ENCODE assay signal across 10 cellular contexts in the genomic region with DNA sequence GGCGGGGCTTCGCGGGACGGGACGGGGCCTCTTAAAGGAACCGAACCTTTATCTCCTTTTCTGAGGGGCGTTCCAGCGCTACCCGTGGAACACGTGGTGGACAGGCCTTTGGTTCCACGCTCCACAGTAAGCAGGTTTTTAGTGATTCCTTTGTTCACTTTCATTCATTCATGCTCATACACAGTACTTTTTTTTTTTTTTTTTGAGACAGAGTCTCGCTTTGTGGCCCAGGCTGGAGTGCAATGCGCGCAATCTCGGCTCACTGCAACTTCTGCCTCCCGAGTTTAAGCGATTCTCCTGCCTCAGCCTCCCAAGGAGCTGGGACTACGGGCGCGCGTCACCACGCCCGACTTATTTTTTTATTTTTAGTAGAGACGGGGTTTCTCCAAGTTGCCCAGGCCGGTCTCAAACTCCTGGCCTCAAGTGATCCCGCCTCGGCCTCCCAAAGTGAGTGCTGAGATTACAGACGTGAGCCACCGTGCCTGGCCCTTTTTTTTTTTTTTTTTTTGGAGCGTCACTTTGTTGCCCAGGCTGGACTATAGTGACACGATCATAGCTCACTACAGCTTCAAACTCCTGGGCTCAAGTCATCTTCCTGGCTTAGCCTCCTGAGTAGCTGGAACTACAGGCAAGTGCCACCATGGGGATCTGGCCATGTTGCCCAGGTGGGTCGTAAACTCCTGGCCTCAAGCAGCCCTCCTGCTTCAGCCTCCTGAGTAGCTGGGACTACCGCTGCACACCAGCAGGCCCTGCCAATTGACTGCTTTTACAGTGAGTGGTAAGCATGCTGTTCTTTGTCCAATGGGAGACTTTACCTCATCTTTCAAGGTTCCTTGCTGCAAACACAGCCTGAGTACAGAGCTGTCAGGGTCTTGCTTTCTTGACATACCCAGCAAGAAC. TPM values are rescaled to one million over a fixed set of nuclear protein-coding genes. Genes with fewer than 3 reads are reported as not detected.
DNase-seq lines count a peak whose midpoint lies in the region; ATAC-seq and TF ChIP-seq lines count a peak whose summit lies in the region.
"Had no signal": no experiment of that assay in that cellular context is flagged by ENCODE, and none has a peak within 500 bp of the region (broad histone marks: within the 10 kb centered on the region; RNA-seq: fewer than 3 reads in every experiment).

No MANE protein-coding gene starts in this region.

- 52% methylated on average over 33 of the region's 33 CpGs for WGBS in liver
- 48 to 51% methylated on average over 33 of the region's 33 CpGs for WGBS in tibial nerve, 2 donors

- TF ChIP-seq POLR2A in tibial nerve (IDR thresholded peaks at IDR 0.05): no peak

- H3K36me3 ChIP-seq in liver (ENCODE audit: control insufficient read depth in 4 of 4, insufficient read depth in 3 of 4, low read depth in 1 of 4, low read length in 3 of 4) (no peaks in the 10 kb centered on the region), tibial nerve (no peaks in the 10 kb centered on the region)

- peaks cover 3 to 16% (median 11%) of the 10 kb centered on the region in 4 donors for H3K4me1 ChIP-seq in liver (ENCODE audit: control insufficient read depth in 4 of 4, insufficient read depth in 4 of 4, low read length in 3 of 4)
- H3K4me1 ChIP-seq in tibial nerve: peaks cover 0 to 14% (median 7%) of the 10 kb centered on the region in 4 donors

- H3K4me3 ChIP-seq in liver (ENCODE audit: low read depth in 1 of 3, low read length in 3 of 3) (peak overlapping the region; percentile 60 to 81 (median 76)), tibial nerve (peak overlapping the region; percentile 57 to 64 (median 61))

- peaks cover 55% of the 10 kb centered on the region for H3K4me1 Mint-ChIP-seq in activated naive CD4-positive, alpha-beta T cell treated with anti-CD3 and anti-CD28 coated beads for 36 hours (ENCODE audit: low read depth)

- no peak for ATAC-seq in GM19023 (IDR thresholded peaks at IDR 0.05; ENCODE audit: unreplicated experiment)

- CTCF ChIA-PET in activated naive CD4-positive, alpha-beta T cell treated with anti-CD3 and anti-CD28 coated beads for 36 hours (lab: Charles Lee): interaction anchor here (0.6 to 1.8 kb wide), 11 partner anchors 10 to 445 kb away, joined by 3 to 8 read pairs (median 3); a partner anchor contains a TSS

- H3K27ac ChIP-seq in angular gyrus (ENCODE audit: low read depth, low read length) (peak overlapping the region; percentile 8), liver (ENCODE audit: low read depth in 1 of 2, low read length in 2 of 2) (no peak overlapping the region), tibial nerve (peak overlapping the region in 2 of 4 donors; percentile 42 to 60)

- H3K9me3 ChIP-seq in liver (ENCODE audit: control insufficient read depth in 4 of 4, low read length in 3 of 4) (no peaks in the 10 kb centered on the region), tibial nerve (no peaks in the 10 kb centered on the region)

- H3K9me3 Mint-ChIP-seq in activated naive CD4-positive, alpha-beta T cell treated with anti-CD3 and anti-CD28 coated beads for 36 hours: no peaks in the 10 kb centered on the region

- no peak for TF ChIP-seq CTCF in liver (IDR thresholded peaks at IDR 0.05; ENCODE audit: low read depth, low read length, missing input control)
- no peak for TF ChIP-seq CTCF in tibial nerve (IDR thresholded peaks at IDR 0.05)

- DNase-seq in activated naive CD4-positive, alpha-beta T cell treated with anti-CD3 and anti-CD28 coated beads for 36 hours: no peak
- DNase-seq in activated naive CD4-positive, alpha-beta T cell treated with anti-CD3 and anti-CD28 coated beads, Interleukin-2, amount 50 U/mL, for 16 hours: no peak
- DNase-seq in tibial nerve (ENCODE audit: low spot score in 2 of 2) (no peak), DMS53 (lab: John Stamatoyannopoulos, UW) (no peak)
- no peak for DNase-seq in stimulated activated CD4-positive, alpha-beta T cell treated with anti-CD3 and anti-CD28 coated beads, Interleukin-2, amount 100 ng/mL, for 48 hours

- no peak overlapping the region for H3K9ac ChIP-seq in liver (ENCODE audit: low read depth in 1 of 2, low read length in 2 of 2)

- peak overlapping the region; percentile 95 for H3K4me3 Mint-ChIP-seq in activated naive CD4-positive, alpha-beta T cell treated with anti-CD3 and anti-CD28 coated beads for 36 hours

- peaks cover 37% of the 10 kb centered on the region for H3K36me3 Mint-ChIP-seq in activated naive CD4-positive, alpha-beta T cell treated with anti-CD3 and anti-CD28 coated beads for 36 hours (ENCODE audit: low read depth)

- TF ChIP-seq EP300 in tibial nerve (IDR thresholded peaks at IDR 0.05): no peak

- intact Hi-C loops in activated naive CD4-positive, alpha-beta T cell treated with anti-CD3 and anti-CD28 coated beads for 36 hours (cut with micrococcal nuclease): loop anchor here (2.0 to 10.0 kb wide), 2 partner anchors 131 to 503 kb away; a partner anchor contains a TSS

- TF ChIP-seq RAD21 in liver (IDR thresholded peaks at IDR 0.05): no peak

- H3K27me3 Mint-ChIP-seq in activated naive CD4-positive, alpha-beta T cell treated with anti-CD3 and anti-CD28 coated beads for 36 hours (ENCODE audit: low read depth): no peaks in the 10 kb centered on the region

- H3K27me3 ChIP-seq in liver (ENCODE audit: control insufficient read depth in 4 of 4, insufficient read depth in 4 of 4, low read length in 3 of 4) (no peaks in the 10 kb centered on the region), tibial nerve (no peaks in the 10 kb centered on the region)

- peak overlapping the region; percentile 87 for H3K27ac Mint-ChIP-seq in activated naive CD4-positive, alpha-beta T cell treated with anti-CD3 and anti-CD28 coated beads for 36 hours

TF ChIP-seq in liver, 16 proteins besides CTCF, POLR2A, EP300 and RAD21:
- TF ChIP-seq YY1 (IDR thresholded peaks at IDR 0.05): peak; percentile 18
- no peak for TF ChIP-seq EGR1 (IDR thresholded peaks at IDR 0.05; ENCODE audit: low read depth in 2 of 2)

RNA-seq across cellular contexts. Expression of a gene that starts 0.5 kb away (rescaled TPM):
- 100 to 1,000 TPM in 1 of 2 experiments, 10 to 100 TPM in 1; 95.4 to 110 TPM for total RNA-seq in activated naive CD4-positive, alpha-beta T cell treated with anti-CD3 and anti-CD28 coated beads for 36 hours
- total RNA-seq in liver (10 to 100 TPM in 1 of 2 donors, under 1 TPM in 1; 0.17 to 26.3 TPM), tibial nerve (1 to 10 TPM in 2 of 4 donors, not detected in 2; 5.0 to 5.1 TPM)
- 1 to 10 TPM; 1.7 to 2.9 TPM for polyA plus RNA-seq in liver

RNA-seq across cellular contexts. Expression of a gene that starts 20.8 kb away (rescaled TPM):
- total RNA-seq in activated naive CD4-positive, alpha-beta T cell treated with anti-CD3 and anti-CD28 coated beads for 36 hours: 1 to 10 TPM; 3.2 to 3.8 TPM
- total RNA-seq in liver (under 1 TPM; under 0.01 to 0.37 TPM), tibial nerve (under 1 TPM in 1 of 4 donors, not detected in 3; under 0.01 TPM)
- polyA plus RNA-seq in liver: under 1 TPM; 0.02 to 0.26 TPM
- total RNA-seq: glomerular endothelial cell had no signal

RNA-seq across cellular contexts. Expression of a gene that starts 21.8 kb away (rescaled TPM):
- 1 to 10 TPM; 1.0 to 1.5 TPM for total RNA-seq in activated naive CD4-positive, alpha-beta T cell treated with anti-CD3 and anti-CD28 coated beads for 36 hours
- total RNA-seq in liver (under 1 TPM in 1 of 2 donors, not detected in 1; under 0.01 TPM), tibial nerve (10 to 100 TPM; 24.3 to 37.9 (median 32.8) TPM)
- under 1 TPM; 0.04 to 0.07 TPM for polyA plus RNA-seq in liver

RNA-seq across cellular contexts. Expression of a gene that starts 32.6 kb away (rescaled TPM):
- total RNA-seq in activated naive CD4-positive, alpha-beta T cell treated with anti-CD3 and anti-CD28 coated beads for 36 hours: 1 to 10 TPM; 1.7 to 1.8 TPM
- not detected for total RNA-seq in liver
- polyA plus RNA-seq in liver: not detected
- total RNA-seq in tibial nerve: 1 to 10 TPM in 1 of 4 donors, not detected in 3; 3.3 TPM
- total RNA-seq: glomerular endothelial cell, M059J had no signal
